27 cellular contexts compared by ENCODE assay signal in genomic region chr19:55495646-55496349, GRCh38. TPM values are rescaled to one million over a fixed set of nuclear protein-coding genes. Genes with fewer than 3 reads are reported as not detected.
DNase-seq lines count a peak whose midpoint lies in the region; ATAC-seq, FAIRE-seq and TF ChIP-seq lines count a peak whose summit lies in the region.
"Had no signal": no experiment of that assay in that cellular context is flagged by ENCODE, and none has a peak within 500 bp of the region (broad histone marks: within the 10 kb centered on the region; RNA-seq: fewer than 3 reads in every experiment).

No MANE protein-coding gene starts in this region.

- H3K9me3 ChIP-seq in H1 (ENCODE audit: insufficient read depth in 2 of 2, low read depth in 1 of 2, low read length in 1 of 2) = no peaks in the 10 kb centered on the region
- H3K9me3 ChIP-seq: adrenal gland; BLaER1 treated with 17β-estradiol and CSF1 and Interleukin-3, amounts not matched to agents 10 nM and 100 nM; left ventricle myocardium inferior had no signal

- H3K56ac ChIP-seq in H1 (replicated peaks; ENCODE audit: insufficient read length, low read depth, low read length) = no peak overlapping the region

- H3K4me2 ChIP-seq in H1 (ENCODE audit: insufficient read depth in 1 of 2, low read depth in 2 of 2, low read length in 2 of 2) = no peak overlapping the region
- H3K4me2 ChIP-seq: BLaER1 treated with 17β-estradiol and CSF1 and Interleukin-3, amounts not matched to agents 10 nM and 100 nM had no signal

- ATAC-seq in GM18505 (IDR thresholded peaks at IDR 0.05; ENCODE audit: unreplicated experiment) (no peak), HG02798 (IDR thresholded peaks at IDR 0.05; ENCODE audit: poor library complexity, unreplicated experiment) (no peak)
- ATAC-seq: right cardiac atrium, T-cell had no signal

- H4K20me1 ChIP-seq in H1 (replicated peaks in 1 of 2; ENCODE audit: control insufficient read depth in 1 of 2, insufficient read depth in 2 of 2, low read length in 2 of 2) = no peaks in the 10 kb centered on the region
- H4K20me1 ChIP-seq: BLaER1 treated with 17β-estradiol and CSF1 and Interleukin-3, amounts not matched to agents 10 nM and 100 nM had no signal

- no peak for FAIRE-seq in H1 (lab: Jason Lieb, UNC)
- FAIRE-seq: HTR-8/SVneo had no signal

- H3K9me3 Mint-ChIP-seq in neural crest cell = no peaks in the 10 kb centered on the region
- no peaks in the 10 kb centered on the region for H3K9me3 Mint-ChIP-seq in activated T-helper 1 cell treated with anti-CD3 and anti-CD28 coated beads, Interleukin-12 subunit alpha, Interleukin-12 subunit beta, Interleukin-2, Interleukin-4 antibody, amounts not matched to agents 30 ng/mL and 10 ng/mL and 1 ng/mL, durations not matched to agents 14 hours and 24 hours and 36 hours
- H3K9me3 Mint-ChIP-seq: T-cell had no signal

- no peak overlapping the region for H3K9ac ChIP-seq in H1 (replicated peaks in 1 of 4; ENCODE audit: extremely low read depth in 1 of 4, low read depth in 3 of 4, low read length in 3 of 4)
- H3K9ac ChIP-seq: BLaER1 treated with 17β-estradiol and CSF1 and Interleukin-3, amounts not matched to agents 10 nM and 100 nM had no signal

- no peaks in the 10 kb centered on the region for H3K79me2 ChIP-seq in H1 (ENCODE audit: control insufficient read depth in 1 of 2, insufficient read depth in 2 of 2, low read length in 2 of 2)

- H2BK5ac ChIP-seq in H1 (ENCODE audit: low read depth, low read length) = no peak overlapping the region

- peaks cover 0 to 9% (median 3%) of the 10 kb centered on the region in 4 experiments; a peak in 1 of 7 replicates for H3K4me1 ChIP-seq in H1 (replicated peaks in 1 of 4; ENCODE audit: control insufficient read depth in 3 of 4, insufficient read depth in 4 of 4, low read length in 3 of 4)
- H3K4me1 ChIP-seq: adrenal gland had no signal

- no peak overlapping the region for H3K23ac ChIP-seq in H1 (ENCODE audit: insufficient read length)

- no peak overlapping the region for H2BK20ac ChIP-seq in H1 (ENCODE audit: low read length)

- no peak overlapping the region for H3K27ac ChIP-seq in H1 (ENCODE audit: low read depth, low read length)
- H3K27ac ChIP-seq: BLaER1 treated with 17β-estradiol and CSF1 and Interleukin-3, amounts not matched to agents 10 nM and 100 nM; brain microvascular endothelial cell had no signal

- H3K27ac Mint-ChIP-seq in neural crest cell (ENCODE audit: unreplicated experiment) = peak overlapping the region; percentile 45
- no peak overlapping the region for H3K27ac Mint-ChIP-seq in activated T-helper 1 cell treated with anti-CD3 and anti-CD28 coated beads, Interleukin-12 subunit alpha, Interleukin-12 subunit beta, Interleukin-2, Interleukin-4 antibody, amounts not matched to agents 30 ng/mL and 10 ng/mL and 1 ng/mL, durations not matched to agents 14 hours and 24 hours and 36 hours
- H3K27ac Mint-ChIP-seq: T-cell had no signal

- no peak overlapping the region for H4K91ac ChIP-seq in H1 (replicated peaks; ENCODE audit: insufficient read length, low read length)

- H4K8ac ChIP-seq in H1 (ENCODE audit: extremely low read depth, insufficient read depth, low read length) = no peak overlapping the region

- no peaks in the 10 kb centered on the region; the same call in 1 of the 2 replicates for H3K23me2 ChIP-seq in H1 (ENCODE audit: low read depth, low read length)

- H2AK5ac ChIP-seq in H1 (ENCODE audit: low read depth, low read length) = no peak overlapping the region

- no peak overlapping the region for H4K5ac ChIP-seq in H1 (ENCODE audit: insufficient read length, low read depth, low read length)

- CTCF ChIA-PET in H1 (lab: Charles Lee; ENCODE audit: partially characterized antibody) = interaction anchor here (1.1 to 2.2 kb wide), 5 partner anchors 9 to 27 kb away, joined by 3 to 17 read pairs (median 4); no protein-coding TSS in a partner anchor

- 73% methylated on average over 11 of the region's 11 CpGs; no CpG with 5 or more reads in 1 of the 2 experiments for WGBS in H1 (ENCODE audit: extremely low coverage in 1 of 2, insufficient coverage in 1 of 2, insufficient read length in 1 of 2, insufficient replicate concordance in 2 of 2, low coverage in 1 of 2, low lambda C conversion rate in 2 of 2, missing lambda C conversion rate in 1 of 2), 2 experiments

- intact Hi-C loops in activated T-helper 1 cell treated with anti-CD3 and anti-CD28 coated beads, Interleukin-12 subunit alpha, Interleukin-12 subunit beta, Interleukin-2, Interleukin-4 antibody, amounts not matched to agents 30 ng/mL and 10 ng/mL and 1 ng/mL, durations not matched to agents 14 hours and 24 hours and 36 hours (cut with micrococcal nuclease) = no loop called here

- no peak overlapping the region for H2BK12ac ChIP-seq in H1 (ENCODE audit: low read depth, low read length)

- no peaks in the 10 kb centered on the region for H3K79me1 ChIP-seq in H1 (ENCODE audit: low read depth, low read length)

- H2AFZ ChIP-seq in H1 (ENCODE audit: low read length) = no peak overlapping the region

- TF ChIP-seq CTCF in H1 (IDR thresholded peaks at IDR 0.05; ENCODE audit: control extremely low read depth in 1 of 3, insufficient read depth in 1 of 3, low read depth in 1 of 3, low read length in 3 of 3) (no peak), neural crest cell (conservative IDR thresholded peaks at IDR 0.05) (no peak)

- no peak overlapping the region for H3K18ac ChIP-seq in H1 (ENCODE audit: extremely low read depth, low read length)

- H2BK15ac ChIP-seq in H1 (ENCODE audit: low read length) = no peak overlapping the region

- TF ChIP-seq POLR2A in H1 (IDR thresholded peaks at IDR 0.05; ENCODE audit: control extremely low read depth in 1 of 2, low read depth in 2 of 2, low read length in 2 of 2) (no peak), GM18505 (IDR thresholded peaks at IDR 0.05; ENCODE audit: borderline replicate concordance, extremely low read depth, insufficient read depth, insufficient read length) (no peak)

- H3K4me3 ChIP-seq in H1 (ENCODE audit: extremely low read depth in 1 of 4, insufficient read depth in 2 of 4, low read depth in 3 of 4, low read length in 4 of 4) = no peak overlapping the region
- H3K4me3 ChIP-seq: adrenal gland; BLaER1 treated with 17β-estradiol and CSF1 and Interleukin-3, amounts not matched to agents 10 nM and 100 nM had no signal

- TF ChIP-seq EP300 in H1 (IDR thresholded peaks at IDR 0.05; ENCODE audit: borderline replicate concordance in 1 of 2, low read depth in 2 of 2, low read length in 2 of 2) = no peak

- POLR2A ChIA-PET in H1 (lab: Charles Lee; ENCODE audit: partially characterized antibody) = interaction anchor here (2.4 to 4.9 kb wide), 2 partner anchors 9 to 89 kb away, joined by 10 to 50 read pairs; partner anchors contain the start of genes NAT14, SSC5D and UBE2S

- H3K27me3 ChIP-seq in H1 (replicated peaks in 1 of 4; ENCODE audit: control insufficient read depth in 3 of 4, extremely low read depth in 1 of 4, insufficient read depth in 3 of 4, low read length in 3 of 4) = no peaks in the 10 kb centered on the region; a peak in 3 of 7 replicates
- H3K27me3 ChIP-seq: adrenal gland; BLaER1 treated with 17β-estradiol and CSF1 and Interleukin-3, amounts not matched to agents 10 nM and 100 nM; brain microvascular endothelial cell had no signal

- H3K36me3 ChIP-seq in H1 (ENCODE audit: control insufficient read depth in 2 of 4, insufficient read depth in 4 of 4, low read length in 3 of 4) = no peaks in the 10 kb centered on the region
- H3K36me3 ChIP-seq: adrenal gland; BLaER1 treated with 17β-estradiol and CSF1 and Interleukin-3, amounts not matched to agents 10 nM and 100 nM had no signal

- H3K14ac ChIP-seq in H1 (ENCODE audit: insufficient read length) = no peak overlapping the region

- H3K36me3 Mint-ChIP-seq in neural crest cell (ENCODE audit: low read depth) = no peaks in the 10 kb centered on the region
- H3K36me3 Mint-ChIP-seq in activated T-helper 1 cell treated with anti-CD3 and anti-CD28 coated beads, Interleukin-12 subunit alpha, Interleukin-12 subunit beta, Interleukin-2, Interleukin-4 antibody, amounts not matched to agents 30 ng/mL and 10 ng/mL and 1 ng/mL, durations not matched to agents 14 hours and 24 hours and 36 hours (ENCODE audit: low read depth) = no peaks in the 10 kb centered on the region
- H3K36me3 Mint-ChIP-seq: T-cell had no signal

- DNase-seq in ELR (ENCODE audit: low read depth) (peak; percentile 40), NCI-H146 (lab: John Stamatoyannopoulos, UW) (peak; percentile 72), H1 (ENCODE audit: low read depth in 1 of 2, low spot score in 2 of 2) (peak in 1 of 2 experiments; percentile 58), neural crest cell (ENCODE audit: low read depth, low spot score) (no peak), NCI-H345 (lab: John Stamatoyannopoulos, UW) (no peak)
- DNase-seq in activated T-helper 1 cell treated with anti-CD3 and anti-CD28 coated beads, Interleukin-12 subunit alpha, Interleukin-12 subunit beta, Interleukin-2, Interleukin-4 antibody, amounts not matched to agents 30 ng/mL and 10 ng/mL and 1 ng/mL, durations not matched to agents 14 hours and 24 hours and 36 hours (ENCODE audit: low spot score) = no peak
- DNase-seq: activated CD4-positive, alpha-beta T cell treated with anti-CD3 and anti-CD28 coated beads for 1 hour; activated T-cell treated with anti-CD3 and anti-CD28 coated beads, Interleukin-2, amount 50 U/mL, for 1 hour; adrenal gland; brain microvascular endothelial cell; effector CD8-positive, alpha-beta T cell; foreskin fibroblast; left ventricle myocardium inferior; NCI-H187; NCI-H226; SHP77 treated with DMSO at 0.1 percent for 48 hours; stimulated activated CD4-positive, alpha-beta T cell treated with anti-CD3 and anti-CD28 coated beads, Interleukin-12 subunit alpha, Interleukin-12 subunit beta, amount 100 ng/mL, for 4 hours; stimulated activated CD4-positive, alpha-beta T cell treated with anti-CD3 and anti-CD28 coated beads, Interleukin-4, amount 100 ng/mL, for 24 hours; stimulated activated naive CD4-positive, alpha-beta T cell; T-cell had no signal

- H3K27me3 Mint-ChIP-seq in neural crest cell (ENCODE audit: low read depth) = peaks cover 4% of the 10 kb centered on the region
- H3K27me3 Mint-ChIP-seq in activated T-helper 1 cell treated with anti-CD3 and anti-CD28 coated beads, Interleukin-12 subunit alpha, Interleukin-12 subunit beta, Interleukin-2, Interleukin-4 antibody, amounts not matched to agents 30 ng/mL and 10 ng/mL and 1 ng/mL, durations not matched to agents 14 hours and 24 hours and 36 hours (ENCODE audit: insufficient read depth) = peaks cover 11% of the 10 kb centered on the region

- H3K4ac ChIP-seq in H1 (replicated peaks; ENCODE audit: insufficient read length, low read depth, low read length) = no peak overlapping the region

- no peak for TF ChIP-seq RAD21 in H1 (IDR thresholded peaks at IDR 0.05 in 1 of 2, conservative IDR thresholded peaks at IDR 0.05 in 1 of 2; ENCODE audit: low read depth in 2 of 2, low read length in 2 of 2)

- no peaks in the 10 kb centered on the region for H3K4me1 Mint-ChIP-seq in neural crest cell
- H3K4me1 Mint-ChIP-seq in activated T-helper 1 cell treated with anti-CD3 and anti-CD28 coated beads, Interleukin-12 subunit alpha, Interleukin-12 subunit beta, Interleukin-2, Interleukin-4 antibody, amounts not matched to agents 30 ng/mL and 10 ng/mL and 1 ng/mL, durations not matched to agents 14 hours and 24 hours and 36 hours (ENCODE audit: low read depth) = no peaks in the 10 kb centered on the region

- no peak overlapping the region for H2BK120ac ChIP-seq in H1 (replicated peaks; ENCODE audit: low read depth, low read length)

- no peak overlapping the region for H3K4me3 Mint-ChIP-seq in neural crest cell
- no peak overlapping the region for H3K4me3 Mint-ChIP-seq in activated T-helper 1 cell treated with anti-CD3 and anti-CD28 coated beads, Interleukin-12 subunit alpha, Interleukin-12 subunit beta, Interleukin-2, Interleukin-4 antibody, amounts not matched to agents 30 ng/mL and 10 ng/mL and 1 ng/mL, durations not matched to agents 14 hours and 24 hours and 36 hours
- H3K4me3 Mint-ChIP-seq: T-cell had no signal

RNA-seq across cellular contexts. Expression of gene SSC5D, which starts 7.6 kb away (rescaled TPM):
- total RNA-seq in H1 (2021; fragmentation: NEBNext Ultra II Directional; extraction: Animal tissue kit (Norgen Biotek cat#: 25700)) = 1.7 and 2.3 TPM in 2 replicates
- polyA plus RNA-seq in H1 (2011; rRNA removed) = 0.39 and 0.72 TPM in 2 replicates
- 0.45 TPM for polyA plus RNA-seq in H1 (2011; cell fraction: cytosol; rRNA removed)
- 4.1 TPM for polyA plus RNA-seq in H1 (2011; cell fraction: nucleus; rRNA removed)
- polyA plus RNA-seq in H1 (2012, experiment 1 of 2) = 1.2 to 2.6 TPM (median 1.7 TPM) in 4 replicates
- 0.63 TPM for polyA plus RNA-seq in H1 (2012, experiment 2 of 2)
- 0.73 TPM for polyA plus RNA-seq in H1 (2013, experiment 1 of 2)
- polyA plus RNA-seq in H1 (2013, experiment 2 of 2) = 1.1 TPM
- 0.29 and 0.54 TPM in 2 replicates for polyA minus RNA-seq in H1 (2011; rRNA and poly(A)+ RNA removed)
- polyA minus RNA-seq in H1 (2011; cell fraction: cytosol; rRNA and poly(A)+ RNA removed) = 1.0 TPM
- polyA minus RNA-seq in H1 (2011; cell fraction: nucleus; rRNA and poly(A)+ RNA removed) = 2.8 TPM
- 1.3 and 1.5 TPM in 2 replicates for total RNA-seq in neural crest cell
- total RNA-seq in activated T-helper 1 cell treated with anti-CD3 and anti-CD28 coated beads, Interleukin-12 subunit alpha, Interleukin-12 subunit beta, Interleukin-2, Interleukin-4 antibody, amounts not matched to agents 30 ng/mL and 10 ng/mL and 1 ng/mL, durations not matched to agents 14 hours and 24 hours and 36 hours = 0.24 and 0.65 TPM in 2 replicates

RNA-seq across cellular contexts. Expression of gene NAT14, which starts 10.8 kb away (rescaled TPM):
- 69.1 and 71.2 TPM in 2 replicates for total RNA-seq in H1 (2021; fragmentation: NEBNext Ultra II Directional; extraction: Animal tissue kit (Norgen Biotek cat#: 25700))
- 47.1 and 79.5 TPM in 2 replicates for polyA plus RNA-seq in H1 (2011; rRNA removed)
- 51.3 TPM for polyA plus RNA-seq in H1 (2011; cell fraction: cytosol; rRNA removed)
- polyA plus RNA-seq in H1 (2011; cell fraction: nucleus; rRNA removed) = 132 TPM
- polyA plus RNA-seq in H1 (2012, experiment 1 of 2) = 61.3 to 71.3 TPM (median 67.2 TPM) in 4 replicates
- 81.6 TPM for polyA plus RNA-seq in H1 (2012, experiment 2 of 2)
- polyA plus RNA-seq in H1 (2013, experiment 1 of 2) = 91.7 TPM
- polyA plus RNA-seq in H1 (2013, experiment 2 of 2) = 105 TPM
- 7.1 and 10.9 TPM in 2 replicates for polyA minus RNA-seq in H1 (2011; rRNA and poly(A)+ RNA removed)
- 14.2 TPM for polyA minus RNA-seq in H1 (2011; cell fraction: cytosol; rRNA and poly(A)+ RNA removed)
- polyA minus RNA-seq in H1 (2011; cell fraction: nucleus; rRNA and poly(A)+ RNA removed) = 14.5 TPM
- total RNA-seq in neural crest cell = 81.1 and 87.9 TPM in 2 replicates
- total RNA-seq in activated T-helper 1 cell treated with anti-CD3 and anti-CD28 coated beads, Interleukin-12 subunit alpha, Interleukin-12 subunit beta, Interleukin-2, Interleukin-4 antibody, amounts not matched to agents 30 ng/mL and 10 ng/mL and 1 ng/mL, durations not matched to agents 14 hours and 24 hours and 36 hours = 23.1 and 26.1 TPM in 2 replicates

RNA-seq across cellular contexts. Expression of gene ZNF628, which starts 19.4 kb away (rescaled TPM):
- 10.8 and 12.9 TPM in 2 replicates for total RNA-seq in H1 (2021; fragmentation: NEBNext Ultra II Directional; extraction: Animal tissue kit (Norgen Biotek cat#: 25700))
- 1.7 and 4.5 TPM in 2 replicates for polyA plus RNA-seq in H1 (2011; rRNA removed)
- 1.4 TPM for polyA plus RNA-seq in H1 (2011; cell fraction: cytosol; rRNA removed)
- polyA plus RNA-seq in H1 (2011; cell fraction: nucleus; rRNA removed) = 4.4 TPM
- 3.2 to 7.6 TPM (median 6.6 TPM) in 4 replicates for polyA plus RNA-seq in H1 (2012, experiment 1 of 2)
- polyA plus RNA-seq in H1 (2012, experiment 2 of 2) = 4.7 TPM
- 6.7 TPM for polyA plus RNA-seq in H1 (2013, experiment 1 of 2)
- 7.0 TPM for polyA plus RNA-seq in H1 (2013, experiment 2 of 2)
- 0.61 and 0.82 TPM in 2 replicates for polyA minus RNA-seq in H1 (2011; rRNA and poly(A)+ RNA removed)
- 8.8 TPM for polyA minus RNA-seq in H1 (2011; cell fraction: cytosol; rRNA and poly(A)+ RNA removed)
- 7.2 TPM for polyA minus RNA-seq in H1 (2011; cell fraction: nucleus; rRNA and poly(A)+ RNA removed)
- 14.8 and 15.0 TPM in 2 replicates for total RNA-seq in neural crest cell
- total RNA-seq in activated T-helper 1 cell treated with anti-CD3 and anti-CD28 coated beads, Interleukin-12 subunit alpha, Interleukin-12 subunit beta, Interleukin-2, Interleukin-4 antibody, amounts not matched to agents 30 ng/mL and 10 ng/mL and 1 ng/mL, durations not matched to agents 14 hours and 24 hours and 36 hours = 7.6 and 10.4 TPM in 2 replicates

RNA-seq across cellular contexts. Expression of gene C19orf85, which starts 31.2 kb away (rescaled TPM):
- 3.2 and 3.6 TPM in 2 replicates for total RNA-seq in H1 (2021; fragmentation: NEBNext Ultra II Directional; extraction: Animal tissue kit (Norgen Biotek cat#: 25700))
- 2.2 and 3.3 TPM in 2 replicates for polyA plus RNA-seq in H1 (2011; rRNA removed)
- polyA plus RNA-seq in H1 (2011; cell fraction: cytosol; rRNA removed) = 1.5 TPM
- polyA plus RNA-seq in H1 (2011; cell fraction: nucleus; rRNA removed) = 3.0 TPM
- polyA plus RNA-seq in H1 (2012, experiment 1 of 2) = 1.6 to 3.1 TPM (median 2.6 TPM) in 4 replicates
- 2.9 TPM for polyA plus RNA-seq in H1 (2012, experiment 2 of 2)
- 9.1 TPM for polyA plus RNA-seq in H1 (2013, experiment 1 of 2)
- 8.6 TPM for polyA plus RNA-seq in H1 (2013, experiment 2 of 2)
- polyA minus RNA-seq in H1 (2011; rRNA and poly(A)+ RNA removed) = 0.41 and 0.49 TPM in 2 replicates
- polyA minus RNA-seq in H1 (2011; cell fraction: cytosol; rRNA and poly(A)+ RNA removed) = not detected
- polyA minus RNA-seq in H1 (2011; cell fraction: nucleus; rRNA and poly(A)+ RNA removed) = 2.1 TPM
- not detected in 2 replicates for total RNA-seq in neural crest cell
- total RNA-seq in activated T-helper 1 cell treated with anti-CD3 and anti-CD28 coated beads, Interleukin-12 subunit alpha, Interleukin-12 subunit beta, Interleukin-2, Interleukin-4 antibody, amounts not matched to agents 30 ng/mL and 10 ng/mL and 1 ng/mL, durations not matched to agents 14 hours and 24 hours and 36 hours = not detected in 2 replicates
- total RNA-seq: adrenal gland, left ventricle myocardium inferior, mononuclear cell, right cardiac atrium, T-cell, temporal lobe had no signal
- polyA plus RNA-seq: adrenal gland, right cardiac atrium had no signal

RNA-seq across cellular contexts. Expression of gene ISOC2, which starts 34.4 kb away (rescaled TPM):
- 96.9 and 106 TPM in 2 replicates for total RNA-seq in H1 (2021; fragmentation: NEBNext Ultra II Directional; extraction: Animal tissue kit (Norgen Biotek cat#: 25700))
- polyA plus RNA-seq in H1 (2011; rRNA removed) = 152 and 195 TPM in 2 replicates
- polyA plus RNA-seq in H1 (2011; cell fraction: cytosol; rRNA removed) = 149 TPM
- 148 TPM for polyA plus RNA-seq in H1 (2011; cell fraction: nucleus; rRNA removed)
- polyA plus RNA-seq in H1 (2012, experiment 1 of 2) = 52.8 to 109 TPM (median 103 TPM) in 4 replicates
- 112 TPM for polyA plus RNA-seq in H1 (2012, experiment 2 of 2)
- 63.1 TPM for polyA plus RNA-seq in H1 (2013, experiment 1 of 2)
- 61.5 TPM for polyA plus RNA-seq in H1 (2013, experiment 2 of 2)
- 22.8 and 24.5 TPM in 2 replicates for polyA minus RNA-seq in H1 (2011; rRNA and poly(A)+ RNA removed)
- polyA minus RNA-seq in H1 (2011; cell fraction: cytosol; rRNA and poly(A)+ RNA removed) = 51.8 TPM
- polyA minus RNA-seq in H1 (2011; cell fraction: nucleus; rRNA and poly(A)+ RNA removed) = 69.9 TPM
- total RNA-seq in neural crest cell = 34.3 and 36.7 TPM in 2 replicates
- total RNA-seq in activated T-helper 1 cell treated with anti-CD3 and anti-CD28 coated beads, Interleukin-12 subunit alpha, Interleukin-12 subunit beta, Interleukin-2, Interleukin-4 antibody, amounts not matched to agents 30 ng/mL and 10 ng/mL and 1 ng/mL, durations not matched to agents 14 hours and 24 hours and 36 hours = 31.3 and 34.3 TPM in 2 replicates

Comparison
In these comparisons a context has a peak if more than half of its experiments do, and no peak if none do; other contexts are left out.
1. DNase-seq: peak in ELR (single experiment) and NCI-H146 (single experiment); none in neural crest cell (single experiment), NCI-H345 (single experiment) and activated T-helper 1 cell treated with anti-CD3 and anti-CD28 coated beads, Interleukin-12 subunit alpha, Interleukin-12 subunit beta, Interleukin-2, Interleukin-4 antibody, amounts not matched to agents 30 ng/mL and 10 ng/mL and 1 ng/mL, durations not matched to agents 14 hours and 24 hours and 36 hours (single experiment).